Comparison of ENCODE assay signal across 24 cellular contexts in genomic region chr4:132709024-132709423, GRCh38.
DNase-seq lines count a peak whose midpoint lies in the region; ATAC-seq and TF ChIP-seq lines count a peak whose summit lies in the region.
"Had no signal": no experiment of that assay in that cellular context is flagged by ENCODE, and none has a peak within 500 bp of the region (broad histone marks: within the 10 kb centered on the region; RNA-seq: fewer than 3 reads in every experiment).

No MANE protein-coding gene starts in this region.

- no peaks in the 10 kb centered on the region for H3K9me2 ChIP-seq in SK-N-SH
- no peaks in the 10 kb centered on the region for H3K9me2 ChIP-seq in OCI-LY1 (ENCODE audit: low read depth, low read length)

- no peaks in the 10 kb centered on the region for H3K79me2 ChIP-seq in SK-N-SH (ENCODE audit: insufficient read depth)
- no peaks in the 10 kb centered on the region for H3K79me2 ChIP-seq in OCI-LY1 (ENCODE audit: insufficient read depth, low read length)

- H3K4me3 Mint-ChIP-seq in osteocyte (ENCODE audit: unreplicated experiment), result no peak overlapping the region
- H3K4me3 Mint-ChIP-seq: CD8-positive, alpha-beta memory T cell had no signal

- no peak overlapping the region for H3K27ac ChIP-seq in SK-N-SH (ENCODE audit: low read depth in 2 of 2, low read length in 1 of 2)
- H3K27ac ChIP-seq in OCI-LY1 (ENCODE audit: low read depth, low read length, poor library complexity, severe bottlenecking), result no peak overlapping the region
- H3K27ac ChIP-seq: C4-2B, GM23248 had no signal

- H4K20me1 ChIP-seq in SK-N-SH (ENCODE audit: insufficient read depth) (no peaks in the 10 kb centered on the region), OCI-LY1 (ENCODE audit: insufficient read depth, low read length) (no peaks in the 10 kb centered on the region)

- H3K9me3 Mint-ChIP-seq in osteocyte (ENCODE audit: unreplicated experiment), result no peaks in the 10 kb centered on the region

- TF ChIP-seq RAD21 in SK-N-SH (IDR thresholded peaks at IDR 0.05; ENCODE audit: low read length), result no peak

- H3K9ac ChIP-seq in SK-N-SH (no peak overlapping the region), OCI-LY1 (ENCODE audit: low read length) (no peak overlapping the region)
- H3K9ac ChIP-seq: GM23248 had no signal

- ATAC-seq in SK-N-SH treated with all-trans-retinoic acid at 6 μM for 48 hours, result no peak
- ATAC-seq in HG02852 (IDR thresholded peaks at IDR 0.05; ENCODE audit: unreplicated experiment), result no peak
- ATAC-seq in GM19395 (IDR thresholded peaks at IDR 0.05; ENCODE audit: unreplicated experiment), result no peak
- ATAC-seq: Panc1 had no signal

- H3K27ac Mint-ChIP-seq in osteocyte (ENCODE audit: unreplicated experiment), result no peak overlapping the region
- H3K27ac Mint-ChIP-seq: CD8-positive, alpha-beta memory T cell had no signal

- H3K4me3 ChIP-seq in SK-N-SH (ENCODE audit: low read depth in 2 of 2, low read length in 1 of 2) (no peak overlapping the region), OCI-LY1 (ENCODE audit: low read depth, low read length, poor library complexity, severe bottlenecking) (no peak overlapping the region), astrocyte of the spinal cord (ENCODE audit: low read depth, low read length) (no peak overlapping the region)
- H3K4me3 ChIP-seq: GM23248, HAP-1 had no signal

- no peak overlapping the region for H2AFZ ChIP-seq in SK-N-SH (ENCODE audit: low read depth)
- H2AFZ ChIP-seq in OCI-LY1 (ENCODE audit: low read length), result peak overlapping the region; percentile 57
- H2AFZ ChIP-seq: GM23248 had no signal

- in situ Hi-C loops in astrocyte of the spinal cord (cut with HindIII; ENCODE audit: low sequenced_read_pairs), result no loop called here

- DNase-seq in SK-N-SH, result no peak
- peak; percentile 6 for DNase-seq in astrocyte of the spinal cord (ENCODE audit: low read depth, low spot score)
- DNase-seq in osteocyte (ENCODE audit: extremely low spot score, unreplicated experiment), result no peak
- no peak for DNase-seq in SKM-1 (lab: John Stamatoyannopoulos, UW; ENCODE audit: unreplicated experiment)
- DNase-seq: 8988T; Calu3; CD8-positive, alpha-beta memory T cell; DMS153; EL; GM23248; KG1; NCI-H1417; NCI-H187; NCI-H446; NCI-H526; SIG-M5; T-helper 1 cell had no signal

- no peak for TF ChIP-seq EP300 in SK-N-SH (IDR thresholded peaks at IDR 0.05; ENCODE audit: borderline replicate concordance in 1 of 2, low read depth in 1 of 2, low read length in 1 of 2)

- CTCF ChIA-PET in SK-N-SH (lab: Yijun Ruan, JAX), result interaction anchor here (0.7 kb wide), 1 partner anchor 11 kb away, joined by 3 read pairs; no protein-coding TSS in a partner anchor

- no peaks in the 10 kb centered on the region for H3K4me1 Mint-ChIP-seq in osteocyte (ENCODE audit: unreplicated experiment)
- H3K4me1 Mint-ChIP-seq: CD8-positive, alpha-beta memory T cell had no signal

- H3K4me1 ChIP-seq in SK-N-SH (ENCODE audit: control insufficient read depth in 1 of 2, insufficient read depth in 2 of 2, low read depth in 1 of 2, low read length in 1 of 2) (no peaks in the 10 kb centered on the region), OCI-LY1 (ENCODE audit: insufficient read depth, low read length, severe bottlenecking) (peaks cover 8% of the 10 kb centered on the region)

- no peaks in the 10 kb centered on the region for H3K36me3 ChIP-seq in SK-N-SH (replicated peaks in 1 of 2; ENCODE audit: control insufficient read depth in 1 of 2, insufficient read depth in 2 of 2, low read length in 1 of 2)
- no peaks in the 10 kb centered on the region for H3K36me3 ChIP-seq in OCI-LY1 (ENCODE audit: insufficient read depth, low read length)
- H3K36me3 ChIP-seq: HAP-1 had no signal

- peak overlapping the region; percentile 43; the same call in 1 of the 2 replicates for H3K4me2 ChIP-seq in SK-N-SH
- H3K4me2 ChIP-seq in OCI-LY1 (ENCODE audit: low read length), result peak overlapping the region; percentile 22; the same call in 1 of the 2 replicates

- H3K36me3 Mint-ChIP-seq in osteocyte (ENCODE audit: unreplicated experiment), result no peaks in the 10 kb centered on the region

- WGBS in SK-N-SH (ENCODE audit: low lambda C conversion rate), result 0% methylated on average over 1 of the region's 1 CpG

- H3F3A ChIP-seq in SK-N-SH (replicated peaks; ENCODE audit: insufficient read depth), result no peaks in the 10 kb centered on the region
- no peaks in the 10 kb centered on the region for H3F3A ChIP-seq in OCI-LY1 (ENCODE audit: insufficient read depth, low read length)

- TF ChIP-seq CTCF in SK-N-SH (IDR thresholded peaks at IDR 0.05) (no peak), OCI-LY1 (IDR thresholded peaks at IDR 0.05; ENCODE audit: low read length) (no peak), astrocyte of the spinal cord (IDR thresholded peaks at IDR 0.05; ENCODE audit: low read depth, low read length) (no peak), osteocyte (IDR thresholded peaks at IDR 0.05) (no peak)

- no peaks in the 10 kb centered on the region for H3K27me3 ChIP-seq in SK-N-SH (ENCODE audit: insufficient read depth)
- no peaks in the 10 kb centered on the region for H3K27me3 ChIP-seq in OCI-LY1 (ENCODE audit: insufficient read depth, low read length)

- no peaks in the 10 kb centered on the region for H3K27me3 Mint-ChIP-seq in osteocyte (ENCODE audit: unreplicated experiment)
- H3K27me3 Mint-ChIP-seq: CD8-positive, alpha-beta memory T cell had no signal

- H3K9me3 ChIP-seq in SK-N-SH (no peaks in the 10 kb centered on the region), OCI-LY1 (ENCODE audit: low read length) (0 out of 2 replicates have a peak, but pooled peaks cover 5% of the 10 kb centered on the region)
- H3K9me3 ChIP-seq: HAP-1 had no signal

- POLR2A ChIA-PET in SK-N-SH (lab: Yijun Ruan, JAX), result interaction anchor here (0.6 kb wide), 1 partner anchor 725 kb away, joined by 3 read pairs; no protein-coding TSS in a partner anchor

TF ChIP-seq in SK-N-SH, 30 proteins besides CTCF, POLR2A, EP300 and RAD21:
- TF ChIP-seq TEAD4 (IDR thresholded peaks at IDR 0.05; ENCODE audit: borderline replicate concordance, insufficient read depth) (no peak), MEF2A (IDR thresholded peaks at IDR 0.05; ENCODE audit: borderline replicate concordance, low read depth) (no peak), GATA2 (CRISPR knock-in tag; IDR thresholded peaks at IDR 0.05) (no peak), RXRA (IDR thresholded peaks at IDR 0.05; ENCODE audit: borderline replicate concordance, low read depth) (no peak), RCOR1 (IDR thresholded peaks at IDR 0.05; ENCODE audit: low read length) (no peak), GABPA (IDR thresholded peaks at IDR 0.05; ENCODE audit: low read depth) (no peak), SMC3 (IDR thresholded peaks at IDR 0.05; ENCODE audit: low read depth, low read length) (no peak)
TF ChIP-seq in SK-N-SH: peak in this region for 0.

TF ChIP-seq in SK-N-SH treated with all-trans-retinoic acid at 6 μM for 48 hours, 23 proteins besides CTCF, POLR2A, EP300 and RAD21:
- TF ChIP-seq ZC3H10 (CRISPR knock-in tag; IDR thresholded peaks at IDR 0.05) (no peak), BACH2 (CRISPR knock-in tag; IDR thresholded peaks at IDR 0.05; ENCODE audit: borderline replicate concordance) (no peak), RARB (CRISPR knock-in tag; IDR thresholded peaks at IDR 0.05) (no peak), TSHZ2 (CRISPR knock-in tag; IDR thresholded peaks at IDR 0.05) (no peak), ZFP3 (CRISPR knock-in tag; IDR thresholded peaks at IDR 0.05) (no peak), PATZ1 (CRISPR knock-in tag; IDR thresholded peaks at IDR 0.05; ENCODE audit: borderline replicate concordance) (no peak), ZFP30 (CRISPR knock-in tag; IDR thresholded peaks at IDR 0.05) (no peak)
